24 cellular contexts compared by ENCODE assay signal in genomic region chr17:5877366-5877765, GRCh38.
DNase-seq lines count a peak whose midpoint lies in the region; ATAC-seq, FAIRE-seq and TF ChIP-seq lines count a peak whose summit lies in the region.
"Had no signal": no experiment of that assay in that cellular context is flagged by ENCODE, and none has a peak within 500 bp of the region (broad histone marks: within the 10 kb centered on the region; RNA-seq: fewer than 3 reads in every experiment).

No MANE protein-coding gene starts in this region.

- no peak for TF ChIP-seq POLR2A in K562 (conservative IDR thresholded peaks at IDR 0.05)

- no peak overlapping the region for H2AFZ ChIP-seq in K562 (ENCODE audit: low read depth, low read length)
- H2AFZ ChIP-seq: GM23248 had no signal

- 0% methylated on average over 1 of the region's 1 CpG for WGBS in K562 (ENCODE audit: insufficient coverage, low coverage, missing lambda C conversion rate)
- 14 to 25% (median 16%) methylated on average over 1 of the region's 1 CpG for WGBS in psoas muscle, 3 donors

- H4K20me1 ChIP-seq in K562 (replicated peaks; ENCODE audit: control insufficient read depth, insufficient read depth, low read length) = no peaks in the 10 kb centered on the region
- H4K20me1 ChIP-seq: BLaER1 treated with 17β-estradiol and CSF1 and Interleukin-3, amounts not matched to agents 10 nM and 100 nM had no signal

- H3K4me3 ChIP-seq in K562 (no peak overlapping the region), dorsolateral prefrontal cortex (no peak overlapping the region), psoas muscle (no peak overlapping the region)
- H3K4me3 ChIP-seq: BLaER1 treated with 17β-estradiol and CSF1 and Interleukin-3, amounts not matched to agents 10 nM and 100 nM; GM12878; GM23248 had no signal

- no peak for FAIRE-seq in K562 (lab: Jason Lieb, UNC)
- FAIRE-seq: D721Med, GM12878, GM18507, H1 had no signal

- CTCF ChIA-PET in K562 (lab: Yijun Ruan, JAX; ENCODE audit: low intra/inter-chr PET ratio) = no interaction called here

- BruUV-seq in K562 (replicated peaks; lab: Mats Ljungman, UMichigan) = no TSS peak

- H3K9me1 ChIP-seq in K562 (ENCODE audit: control insufficient read depth, insufficient read depth, low read length) = no peaks in the 10 kb centered on the region

- no peak for TF ChIP-seq EP300 in K562 (IDR thresholded peaks at IDR 0.05; ENCODE audit: low read length)

- H3K4me1 ChIP-seq in K562 (replicated peaks in 1 of 2; ENCODE audit: control insufficient read depth in 2 of 2, insufficient read depth in 2 of 2, low read length in 2 of 2) (no peaks in the 10 kb centered on the region), psoas muscle (peaks cover 10% of the 10 kb centered on the region)
- H3K4me1 ChIP-seq: BE2C had no signal

- intact Hi-C loops in K562 (cut with micrococcal nuclease) = no loop called here
- intact Hi-C loops in dorsolateral prefrontal cortex (cut with DNase I) = loop anchor here in 1 of 2 donors (1.0 kb wide), 1 partner anchor 36 kb away; no protein-coding TSS in a partner anchor
- intact Hi-C loops in psoas muscle (cut with DNase I) = no loop called here
- intact Hi-C loops in left colon (cut with DNase I, micrococcal nuclease) = no loop called here

- no peak overlapping the region for H3K27ac ChIP-seq in K562 (ENCODE audit: extremely low read depth, low read depth, low read length)
- H3K27ac ChIP-seq in dorsolateral prefrontal cortex = peak overlapping the region in 48 of 59 donors; percentile 7 to 86 (median 70)
- peak overlapping the region; percentile 38 for H3K27ac ChIP-seq in psoas muscle
- H3K27ac ChIP-seq in temporal lobe (ENCODE audit: low read depth, low read length) = peak overlapping the region; percentile 44
- H3K27ac ChIP-seq: BLaER1 treated with 17β-estradiol and CSF1 and Interleukin-3, amounts not matched to agents 10 nM and 100 nM; GM23248 had no signal

- no peaks in the 10 kb centered on the region for H3K79me2 ChIP-seq in K562 (ENCODE audit: control insufficient read depth, insufficient read depth, low read length)

- no peaks in the 10 kb centered on the region for H3K9me3 ChIP-seq in K562 (replicated peaks; ENCODE audit: control insufficient read depth, insufficient read depth, low read depth, low read length)
- no peaks in the 10 kb centered on the region for H3K9me3 ChIP-seq in psoas muscle
- H3K9me3 ChIP-seq: BE2C; BLaER1 treated with 17β-estradiol and CSF1 and Interleukin-3, amounts not matched to agents 10 nM and 100 nM had no signal

- DNase-seq in K562 (ENCODE audit: extremely low read depth in 1 of 4, low spot score in 3 of 4) = no peak
- no peak for DNase-seq in dorsolateral prefrontal cortex
- DNase-seq in psoas muscle = no peak
- DNase-seq in T1000 (lab: John Stamatoyannopoulos, UW) = no peak
- DNase-seq in left colon = no peak
- no peak for DNase-seq in AG08395 (ENCODE audit: low spot score)
- DNase-seq in GM19240 (ENCODE audit: insufficient read length, low spot score) = no peak
- DNase-seq: AML-193; BE2C; CD4-positive, alpha-beta T cell; CD8-positive, alpha-beta memory T cell; DMS 273 treated with DMSO at 0.1 percent for 48 hours; DMS79; EL; GDM1; GM23248; H7 had no signal

- in situ Hi-C loops in K562 (cut with MboI) = no loop called here

- H3K36me3 ChIP-seq in K562 (ENCODE audit: control insufficient read depth, insufficient read depth, low read length) = no peaks in the 10 kb centered on the region
- H3K36me3 ChIP-seq in psoas muscle (ENCODE audit: insufficient read depth in 1 of 2, low read depth in 1 of 2) = no peaks in the 10 kb centered on the region
- H3K36me3 ChIP-seq: BE2C; BLaER1 treated with 17β-estradiol and CSF1 and Interleukin-3, amounts not matched to agents 10 nM and 100 nM had no signal

- no peak overlapping the region for H3K4me2 ChIP-seq in K562 (ENCODE audit: insufficient read depth, low read length)
- H3K4me2 ChIP-seq: BLaER1 treated with 17β-estradiol and CSF1 and Interleukin-3, amounts not matched to agents 10 nM and 100 nM had no signal

- H3K9ac ChIP-seq in K562 (ENCODE audit: insufficient read depth in 1 of 2, low read depth in 2 of 2, low read length in 2 of 2) = no peak overlapping the region
- H3K9ac ChIP-seq: BLaER1 treated with 17β-estradiol and CSF1 and Interleukin-3, amounts not matched to agents 10 nM and 100 nM; GM23248 had no signal

- H3K27me3 ChIP-seq in K562 (ENCODE audit: control insufficient read depth in 2 of 2, insufficient read depth in 2 of 2, low read length in 2 of 2) = peaks cover 0 to 6% of the 10 kb centered on the region in 2 experiments; a peak in 1 of 5 replicates
- H3K27me3 ChIP-seq in dorsolateral prefrontal cortex = no peaks in the 10 kb centered on the region
- H3K27me3 ChIP-seq in psoas muscle (ENCODE audit: insufficient read depth in 3 of 3, low read length in 2 of 3) = peaks cover 0 to 3% (median 0%) of the 10 kb centered on the region in 3 donors
- H3K27me3 ChIP-seq: BE2C; BLaER1 treated with 17β-estradiol and CSF1 and Interleukin-3, amounts not matched to agents 10 nM and 100 nM had no signal

- TF ChIP-seq RAD21 in K562 (CRISPR knock-in tag; conservative IDR thresholded peaks at IDR 0.05 in 1 of 2, IDR thresholded peaks at IDR 0.05 in 1 of 2) = no peak

- ATAC-seq in K562 (no peak), psoas muscle (peak in 1 of 4 donors; percentile 34), left colon (no peak)
- ATAC-seq: GM12878, HCT116 had no signal

- POLR2A ChIA-PET in K562 (lab: Yijun Ruan, JAX) = no interaction called here

- TF ChIP-seq CTCF in K562 (IDR thresholded peaks at IDR 0.05 in 2 of 3, conservative IDR thresholded peaks at IDR 0.05 in 1 of 3; ENCODE audit: insufficient read depth in 2 of 3, low read depth in 1 of 3, low read length in 3 of 3) (no peak), dorsolateral prefrontal cortex (IDR thresholded peaks at IDR 0.05 in 54 of 56, conservative IDR thresholded peaks at IDR 0.05 in 2 of 56; ENCODE audit: low read depth in 1 of 56, partially characterized antibody in 56 of 56) (no peak), psoas muscle (IDR thresholded peaks at IDR 0.05) (no peak)

TF ChIP-seq in K562, 482 proteins besides CTCF, POLR2A, EP300 and RAD21:
- TF ChIP-seq SUPT5H (IDR thresholded peaks at IDR 0.05) = no peak
- peak; percentile 51 for TF ChIP-seq RBM25 (IDR thresholded peaks at IDR 0.05; ENCODE audit: low read depth, low read length, severe bottlenecking)
- peak; percentile 90 for TF ChIP-seq ZFP36 (IDR thresholded peaks at IDR 0.05; ENCODE audit: low read depth, low read length, partially characterized antibody)
